In genomic region chr16:48132696-48133095, GRCh38 we compare ENCODE assay signal across 1 cellular context.
TF ChIP-seq lines count a peak whose summit lies in the region.

No MANE protein-coding gene starts in this region.

TF ChIP-seq in IMR-90, 13 proteins besides CTCF, POLR2A, EP300 and RAD21 (continued from another document):
- TF ChIP-seq BHLHE40 (IDR thresholded peaks at IDR 0.05; ENCODE audit: low read depth, low read length) = no peak
- TF ChIP-seq MAZ (IDR thresholded peaks at IDR 0.05; ENCODE audit: borderline replicate concordance, low read depth, low read length) = no peak
- no peak for TF ChIP-seq MXI1 (IDR thresholded peaks at IDR 0.05; ENCODE audit: borderline replicate concordance, low read depth, low read length)
- no peak for TF ChIP-seq FOS (IDR thresholded peaks at IDR 0.05; ENCODE audit: low read depth, low read length)
- no peak for TF ChIP-seq RCOR1 (IDR thresholded peaks at IDR 0.05; ENCODE audit: insufficient replicate concordance, low read length)
TF ChIP-seq in IMR-90: peak in this region for 0.
